In genomic region chr22:44557064-44557748, GRCh38 we compare ENCODE assay signal across 15 cellular contexts. TPM values are rescaled to one million over a fixed set of nuclear protein-coding genes. Genes with fewer than 3 reads are reported as not detected.
DNase-seq lines count a peak whose midpoint lies in the region; ATAC-seq and TF ChIP-seq lines count a peak whose summit lies in the region.
"Had no signal": no experiment of that assay in that cellular context is flagged by ENCODE, and none has a peak within 500 bp of the region (broad histone marks: within the 10 kb centered on the region; RNA-seq: fewer than 3 reads in every experiment).

No MANE protein-coding gene starts in this region.

- H3K4me3 ChIP-seq in IMR-90 (ENCODE audit: insufficient read depth, low read depth, low read length) = no peak overlapping the region
- no peak overlapping the region for H3K4me3 ChIP-seq in epithelial cell of esophagus (ENCODE audit: low read length)
- H3K4me3 ChIP-seq in OCI-LY7 (ENCODE audit: low read depth, low read length, poor library complexity, severe bottlenecking) = no peak overlapping the region
- H3K4me3 ChIP-seq in colonic mucosa = no peak overlapping the region
- H3K4me3 ChIP-seq in body of pancreas = no peak overlapping the region
- H3K4me3 ChIP-seq: BLaER1 treated with 17β-estradiol and CSF1 and Interleukin-3, amounts not matched to agents 10 nM and 100 nM; HAP-1 had no signal

- no peaks in the 10 kb centered on the region for H3K79me2 ChIP-seq in OCI-LY7 (ENCODE audit: insufficient read depth, low read depth, low read length)

- H3K9me3 Mint-ChIP-seq in type B pancreatic cell = no peaks in the 10 kb centered on the region

- no peak overlapping the region for H2AK5ac ChIP-seq in IMR-90 (ENCODE audit: low read depth, low read length)

- H4K91ac ChIP-seq in IMR-90 (ENCODE audit: insufficient read depth, low read depth, low read length) = peak overlapping the region; percentile 43; the same call in 1 of the 2 replicates

- H2BK20ac ChIP-seq in IMR-90 (ENCODE audit: low read depth, low read length) = no peak overlapping the region

- H2AFZ ChIP-seq in IMR-90 (replicated peaks; ENCODE audit: low read length, poor library complexity) (no peak overlapping the region), OCI-LY7 (ENCODE audit: low read length) (no peak overlapping the region)

- peak overlapping the region; percentile 90 for H3K27ac Mint-ChIP-seq in type B pancreatic cell
- H3K27ac Mint-ChIP-seq: CD4-positive, CD25-positive, alpha-beta regulatory T cell had no signal

- no CpG with 5 or more reads among the region's 8 CpGs for WGBS in IMR-90 (ENCODE audit: extremely low coverage in 2 of 2, insufficient read length in 1 of 2), 2 experiments
- 45 to 50% methylated on average over 8 of the region's 8 CpGs for WGBS in body of pancreas, 2 donors

- BruUV-seq in IMR-90 (replicated peaks; lab: Mats Ljungman, UMichigan) (no TSS peak), OCI-LY7 (replicated peaks; lab: Mats Ljungman, UMichigan) (no TSS peak)

- H3K14ac ChIP-seq in IMR-90 (replicated peaks; ENCODE audit: low read depth, low read length) = no peak overlapping the region

- CTCF ChIA-PET in IMR-90 (lab: Yijun Ruan, JAX) (no interaction called here), OCI-LY7 (lab: Charles Lee; ENCODE audit: unreplicated experiment) (no interaction called here)

- no peak overlapping the region for H4K8ac ChIP-seq in IMR-90 (ENCODE audit: low read depth in 2 of 2, low read length in 2 of 2)

- H2BK15ac ChIP-seq in IMR-90 (ENCODE audit: low read depth, low read length) = no peak overlapping the region

- peak overlapping the region; percentile 27 for H3K4me3 Mint-ChIP-seq in type B pancreatic cell
- H3K4me3 Mint-ChIP-seq: CD4-positive, CD25-positive, alpha-beta regulatory T cell had no signal

- no peak overlapping the region for H2AK9ac ChIP-seq in IMR-90 (replicated peaks; ENCODE audit: low read depth, low read length, poor library complexity)

- intact Hi-C loops in IMR-90 (cut with micrococcal nuclease) = loop anchor here (10.0 kb wide), 2 partner anchors 62 to 112 kb away; partner anchors contain the start of gene RTL6
- intact Hi-C loops in OCI-LY7 (cut with micrococcal nuclease; ENCODE audit: unreplicated experiment) = no loop called here
- intact Hi-C loops in colonic mucosa (cut with DNase I) = no loop called here
- intact Hi-C loops in body of pancreas (cut with DNase I) = no loop called here

- peaks cover 18% of the 10 kb centered on the region for H3K27me3 Mint-ChIP-seq in type B pancreatic cell

- H2BK5ac ChIP-seq in IMR-90 (ENCODE audit: low read depth, low read length, poor library complexity, severe bottlenecking) = no peak overlapping the region

- no peak overlapping the region for H4K5ac ChIP-seq in IMR-90 (ENCODE audit: low read depth, low read length)

- H3K27me3 ChIP-seq in IMR-90 (ENCODE audit: control insufficient read depth, insufficient read depth, low read length) (no peaks in the 10 kb centered on the region), colonic mucosa (no peaks in the 10 kb centered on the region), body of pancreas (peaks cover 0 to 6% of the 10 kb centered on the region in 2 donors)
- H3K27me3 ChIP-seq: BLaER1 treated with 17β-estradiol and CSF1 and Interleukin-3, amounts not matched to agents 10 nM and 100 nM had no signal

- H3K27ac ChIP-seq in IMR-90 (ENCODE audit: insufficient read depth, low read length) (no peak overlapping the region), OCI-LY7 (ENCODE audit: low read depth, low read length, poor library complexity, severe bottlenecking) (no peak overlapping the region), colonic mucosa (no peak overlapping the region), body of pancreas (no peak overlapping the region)
- H3K27ac ChIP-seq: BLaER1 treated with 17β-estradiol and CSF1 and Interleukin-3, amounts not matched to agents 10 nM and 100 nM had no signal

- H3K36me3 ChIP-seq in IMR-90 (ENCODE audit: control insufficient read depth, insufficient read depth, low read length) (no peaks in the 10 kb centered on the region), OCI-LY7 (ENCODE audit: insufficient read depth, low read length) (no peaks in the 10 kb centered on the region), colonic mucosa (no peaks in the 10 kb centered on the region), body of pancreas (replicated peaks in 1 of 2; ENCODE audit: insufficient read depth in 1 of 2, low read depth in 2 of 2) (no peaks in the 10 kb centered on the region)
- H3K36me3 ChIP-seq: BLaER1 treated with 17β-estradiol and CSF1 and Interleukin-3, amounts not matched to agents 10 nM and 100 nM; HAP-1 had no signal

- peak; percentile 72 for DNase-seq in DMS53 (lab: John Stamatoyannopoulos, UW)
- DNase-seq in IMR-90 = no peak
- DNase-seq in epithelial cell of esophagus (ENCODE audit: low read depth) = peak; percentile 17
- DNase-seq in type B pancreatic cell (ENCODE audit: extremely low spot score, unreplicated experiment) = no peak
- DNase-seq in OCI-LY7 (ENCODE audit: low spot score) = no peak
- no peak for DNase-seq in colonic mucosa
- no peak for DNase-seq in body of pancreas
- DNase-seq: ACHN; Calu3; CD4-positive, CD25-positive, alpha-beta regulatory T cell; DMS 273 treated with DMSO at 0.1 percent for 48 hours; DMS79 treated with DMSO at 0.1 percent for 48 hours; EL had no signal

- no peaks in the 10 kb centered on the region for H3K36me3 Mint-ChIP-seq in type B pancreatic cell
- H3K36me3 Mint-ChIP-seq: CD4-positive, CD25-positive, alpha-beta regulatory T cell had no signal

- H3K9me1 ChIP-seq in IMR-90 (ENCODE audit: insufficient read depth, low read length) = peaks cover 2% of the 10 kb centered on the region; the same call in 1 of the 2 replicates

- H4K20me1 ChIP-seq in IMR-90 (ENCODE audit: insufficient read depth, low read length) (no peaks in the 10 kb centered on the region), OCI-LY7 (ENCODE audit: insufficient read depth, low read length) (no peaks in the 10 kb centered on the region)
- H4K20me1 ChIP-seq: BLaER1 treated with 17β-estradiol and CSF1 and Interleukin-3, amounts not matched to agents 10 nM and 100 nM had no signal

- in situ Hi-C loops in IMR-90 (cut with MboI; ENCODE audit: low sequenced_read_pairs) = no loop called here

- TF ChIP-seq RAD21 in IMR-90 (IDR thresholded peaks at IDR 0.05; ENCODE audit: low read length) = no peak

- POLR2A ChIA-PET in IMR-90 (lab: Charles Lee; ENCODE audit: unreplicated experiment) = interaction anchor here (0.7 kb wide), 1 partner anchor 473 kb away, joined by 3 read pairs; no protein-coding TSS in a partner anchor
- POLR2A ChIA-PET in OCI-LY7 (lab: Charles Lee) = no interaction called here

- H3K9me2 ChIP-seq in OCI-LY7 (ENCODE audit: insufficient read depth, low read length) = no peaks in the 10 kb centered on the region

- no peaks in the 10 kb centered on the region for H3K79me1 ChIP-seq in IMR-90 (ENCODE audit: low read depth in 1 of 2, low read length in 2 of 2)

- no peak for TF ChIP-seq POLR2A in IMR-90 (IDR thresholded peaks at IDR 0.05; ENCODE audit: low read depth, low read length)
- no peak for TF ChIP-seq POLR2A in body of pancreas (IDR thresholded peaks at IDR 0.05)

- H3K4me1 ChIP-seq in IMR-90 (ENCODE audit: control insufficient read depth, insufficient read depth, low read length) (peaks cover 2% of the 10 kb centered on the region; the same call in 1 of the 2 replicates), OCI-LY7 (ENCODE audit: insufficient read depth, low read length, poor library complexity, severe bottlenecking) (no peaks in the 10 kb centered on the region), colonic mucosa (no peaks in the 10 kb centered on the region), body of pancreas (no peaks in the 10 kb centered on the region)
- H3K4me1 ChIP-seq: BLaER1 treated with 17β-estradiol and CSF1 and Interleukin-3, amounts not matched to agents 10 nM and 100 nM; HAP-1 had no signal

- no peak overlapping the region for H3K56ac ChIP-seq in IMR-90 (ENCODE audit: extremely low read depth, insufficient read depth, low read length)

- no peak overlapping the region for H3K9ac ChIP-seq in IMR-90 (ENCODE audit: low read depth, low read length)
- no peak overlapping the region for H3K9ac ChIP-seq in colonic mucosa (ENCODE audit: low read depth in 2 of 2, low read length in 2 of 2)
- H3K9ac ChIP-seq: BLaER1 treated with 17β-estradiol and CSF1 and Interleukin-3, amounts not matched to agents 10 nM and 100 nM had no signal

- TF ChIP-seq CTCF in IMR-90 (conservative IDR thresholded peaks at IDR 0.05; ENCODE audit: low read depth, low read length) (no peak), epithelial cell of esophagus (IDR thresholded peaks at IDR 0.05; ENCODE audit: insufficient read depth, low read depth, low read length, missing control alignments) (no peak), type B pancreatic cell (conservative IDR thresholded peaks at IDR 0.05) (no peak), OCI-LY7 (conservative IDR thresholded peaks at IDR 0.05; ENCODE audit: low read length) (no peak), colonic mucosa (IDR thresholded peaks at IDR 0.05) (no peak), body of pancreas (IDR thresholded peaks at IDR 0.05) (no peak)

- H3K4me1 Mint-ChIP-seq in type B pancreatic cell (ENCODE audit: unreplicated experiment) = no peaks in the 10 kb centered on the region
- H3K4me1 Mint-ChIP-seq: CD4-positive, CD25-positive, alpha-beta regulatory T cell had no signal

- no peaks in the 10 kb centered on the region for H3K9me3 ChIP-seq in IMR-90 (ENCODE audit: control insufficient read depth, insufficient read depth, low read length)
- no peaks in the 10 kb centered on the region for H3K9me3 ChIP-seq in OCI-LY7 (ENCODE audit: low read length)
- no peaks in the 10 kb centered on the region for H3K9me3 ChIP-seq in colonic mucosa
- H3K9me3 ChIP-seq in body of pancreas = no peaks in the 10 kb centered on the region
- H3K9me3 ChIP-seq: BLaER1 treated with 17β-estradiol and CSF1 and Interleukin-3, amounts not matched to agents 10 nM and 100 nM; HAP-1 had no signal

- H3K4me2 ChIP-seq in IMR-90 (ENCODE audit: low read depth, low read length) (no peak overlapping the region), OCI-LY7 (ENCODE audit: low read length) (no peak overlapping the region)
- H3K4me2 ChIP-seq: BLaER1 treated with 17β-estradiol and CSF1 and Interleukin-3, amounts not matched to agents 10 nM and 100 nM had no signal

- no peak overlapping the region for H3K18ac ChIP-seq in IMR-90 (ENCODE audit: low read depth, low read length)

- no peak overlapping the region for H3K23ac ChIP-seq in IMR-90 (ENCODE audit: low read depth, low read length)

- 0 out of 2 replicates have a peak overlapping the region, but pooled peaks have one; percentile 37 for H2BK120ac ChIP-seq in IMR-90 (ENCODE audit: low read depth, low read length)

- dilution Hi-C loops in IMR-90 (cut with HindIII; ENCODE audit: low sequenced_read_pairs, unreplicated experiment) = no loop called here

- ATAC-seq in IMR-90 (ENCODE audit: low read depth) (no peak), body of pancreas (no peak)

- H3K4ac ChIP-seq in IMR-90 (ENCODE audit: low read depth, low read length) = 0 out of 2 replicates have a peak overlapping the region, but pooled peaks have one; percentile 19

RNA-seq across cellular contexts. Expression of gene RTL6, which starts 59.2 kb away (rescaled TPM):
- 16.1 TPM in 2 replicates for total RNA-seq in IMR-90 (2012; rRNA removed)
- polyA plus RNA-seq in IMR-90 (2012; rRNA removed) = 17.2 and 19.2 TPM in 2 replicates
- polyA plus RNA-seq in IMR-90 (2012; cell fraction: cytosol; rRNA removed) = 13.9 and 18.0 TPM in 2 replicates
- polyA plus RNA-seq in IMR-90 (2012; cell fraction: nucleus; rRNA removed; ENCODE audit: low replicate concordance) = 10.7 and 13.6 TPM in 2 replicates
- total RNA-seq in type B pancreatic cell (ENCODE audit: low replicate concordance) = 43.6 and 44.6 TPM in 2 replicates
- 8.7 and 9.8 TPM in 2 replicates for total RNA-seq in OCI-LY7 (2014; rRNA removed; shearing (Covaris generic))
- 10.6 and 12.3 TPM in 2 replicates for total RNA-seq in OCI-LY7 (2022)
- 10 to 100 TPM; 20.2 to 23.8 TPM for total RNA-seq in colonic mucosa
- 10 to 100 TPM; 10.6 to 12.5 TPM for total RNA-seq in body of pancreas

Comparison
In these comparisons a context has a peak if more than half of its experiments do, and no peak if none do; other contexts are left out.
1. DNase-seq: peak in DMS53 (single experiment) and epithelial cell of esophagus (single experiment); none in IMR-90 (single experiment), type B pancreatic cell (single experiment), OCI-LY7 (single experiment), colonic mucosa (single experiment) and body of pancreas (0 of 4).